ENCODE assay signal across 1 cellular context in the genomic region with DNA sequence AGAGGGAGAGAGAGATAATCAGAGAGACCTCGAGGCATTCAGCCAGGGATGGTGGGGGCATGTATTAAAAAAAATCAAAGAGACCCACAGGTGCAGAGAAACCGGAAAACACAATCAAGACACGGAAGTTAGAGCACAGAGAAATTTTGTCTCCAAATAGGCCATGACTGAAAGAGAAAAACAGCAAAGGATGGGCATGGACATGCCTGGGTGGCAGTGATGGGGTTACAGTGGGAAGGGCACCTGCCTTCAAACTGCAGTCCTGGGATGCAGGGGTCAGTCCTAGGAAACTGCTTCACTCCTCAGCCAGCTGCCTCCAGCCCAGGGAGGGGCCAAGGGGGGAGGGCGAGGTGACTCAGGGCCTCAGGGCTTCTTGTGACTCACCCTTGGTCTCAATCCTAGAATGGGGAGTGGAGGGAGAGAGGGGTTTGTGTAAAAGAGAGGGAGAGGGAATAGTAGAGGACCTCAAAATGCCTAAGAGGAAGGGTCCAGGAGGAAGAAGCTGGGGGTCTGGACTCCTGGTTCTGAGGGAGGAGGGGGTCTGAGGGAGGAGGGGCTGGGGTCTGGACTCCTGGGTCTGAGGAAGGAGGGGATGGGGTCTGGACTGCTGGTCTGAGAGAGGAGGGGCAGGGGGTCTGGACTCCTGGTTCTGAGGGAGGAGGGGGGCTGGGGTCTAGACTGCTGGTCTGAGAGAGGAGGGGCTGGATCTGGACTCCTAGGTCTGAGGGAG.
TF ChIP-seq lines count a peak whose summit lies in the region.

No MANE protein-coding gene starts in this region.

TF ChIP-seq in HEK293, 187 proteins besides CTCF, POLR2A, EP300 and RAD21 (continued from another document and continues in another):
- TF ChIP-seq, protein P1, sequence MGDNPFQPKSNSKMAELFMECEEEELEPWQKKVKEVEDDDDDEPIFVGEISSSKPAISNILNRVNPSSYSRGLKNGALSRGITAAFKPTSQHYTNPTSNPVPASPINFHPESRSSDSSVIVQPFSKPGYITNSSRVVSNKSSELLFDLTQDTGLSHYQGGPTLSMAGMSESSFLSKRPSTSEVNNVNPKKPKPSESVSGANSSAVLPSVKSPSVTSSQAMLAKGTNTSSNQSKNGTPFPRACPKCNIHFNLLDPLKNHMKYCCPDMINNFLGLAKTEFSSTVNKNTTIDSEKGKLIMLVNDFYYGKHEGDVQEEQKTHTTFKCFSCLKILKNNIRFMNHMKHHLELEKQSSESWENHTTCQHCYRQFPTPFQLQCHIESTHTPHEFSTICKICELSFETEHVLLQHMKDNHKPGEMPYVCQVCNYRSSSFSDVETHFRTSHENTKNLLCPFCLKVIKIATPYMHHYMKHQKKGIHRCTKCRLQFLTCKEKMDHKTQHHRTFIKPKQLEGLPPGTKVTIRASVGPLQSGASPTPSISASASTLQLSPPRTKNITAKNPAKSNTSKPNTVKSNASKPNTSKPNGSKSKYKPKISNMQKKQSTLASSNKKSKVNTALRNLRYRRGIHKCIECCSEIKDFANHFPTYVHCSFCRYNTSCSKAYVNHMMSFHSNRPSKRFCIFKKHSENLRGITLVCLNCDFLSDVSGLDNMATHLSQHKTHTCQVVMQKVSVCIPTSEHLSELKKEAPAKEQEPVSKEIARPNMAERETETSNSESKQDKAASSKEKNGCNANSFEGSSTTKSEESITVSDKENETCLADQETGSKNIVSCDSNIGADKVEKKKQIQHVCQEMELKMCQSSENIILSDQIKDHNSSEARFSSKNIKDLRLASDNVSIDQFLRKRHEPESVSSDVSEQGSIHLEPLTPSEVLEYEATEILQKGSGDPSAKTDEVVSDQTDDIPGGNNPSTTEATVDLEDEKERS (tag by site-specific recombination; IDR thresholded peaks at IDR 0.05) = peak; percentile 44; the same call in 1 of the 2 replicates
- TF ChIP-seq RBAK (tag by site-specific recombination; IDR thresholded peaks at IDR 0.05) (no peak), KLF1 (tag by site-specific recombination; IDR thresholded peaks at IDR 0.05) (peak; percentile 54; the same call in 1 of the 2 replicates), ZNF639 (tag by site-specific recombination; IDR thresholded peaks at IDR 0.05) (no peak; the same call in 1 of the 2 replicates), ZFP69B (tag by site-specific recombination; IDR thresholded peaks at IDR 0.05) (no peak), ZNF146 (tag by site-specific recombination; IDR thresholded peaks at IDR 0.05) (no peak; the same call in 1 of the 2 replicates), ZNF292 (tag by site-specific recombination; IDR thresholded peaks at IDR 0.05; ENCODE audit: borderline replicate concordance, low read depth) (no peak), ZNF37A (tag by site-specific recombination; IDR thresholded peaks at IDR 0.05) (no peak), ZNF2 (tag by site-specific recombination; IDR thresholded peaks at IDR 0.05) (no peak), ZNF132 (tag by site-specific recombination; IDR thresholded peaks at IDR 0.05; ENCODE audit: borderline replicate concordance) (no peak), ZNF157 (tag by site-specific recombination; IDR thresholded peaks at IDR 0.05) (no peak), ELK4 (IDR thresholded peaks at IDR 0.05; ENCODE audit: borderline replicate concordance, low read depth, low read length) (no peak), SETDB1 (IDR thresholded peaks at IDR 0.05; ENCODE audit: insufficient read length, low read length) (no peak), ZNF266 (tag by site-specific recombination; IDR thresholded peaks at IDR 0.05; ENCODE audit: low read depth) (no peak), ZBTB44 (tag by site-specific recombination; IDR thresholded peaks at IDR 0.05) (no peak), ZNF658 (tag by site-specific recombination; IDR thresholded peaks at IDR 0.05) (no peak), ZNF138 (tag by site-specific recombination; IDR thresholded peaks at IDR 0.05; ENCODE audit: borderline replicate concordance) (no peak), ZNF16 (tag by site-specific recombination; IDR thresholded peaks at IDR 0.05; ENCODE audit: low read depth) (no peak), SP2 (tag by site-specific recombination; IDR thresholded peaks at IDR 0.05) (no peak), ZNF585B (tag by site-specific recombination; IDR thresholded peaks at IDR 0.05) (no peak), TRIM28 (IDR thresholded peaks at IDR 0.05; ENCODE audit: borderline replicate concordance, low read length) (no peak), ZSCAN16 (tag by site-specific recombination; IDR thresholded peaks at IDR 0.05) (no peak), ZBTB48 (tag by site-specific recombination; IDR thresholded peaks at IDR 0.05) (peak; percentile 66), ZNF433 (tag by site-specific recombination; IDR thresholded peaks at IDR 0.05; ENCODE audit: low read depth) (no peak), ZNF596 (tag by site-specific recombination; IDR thresholded peaks at IDR 0.05) (no peak), WT1 (tag by site-specific recombination; IDR thresholded peaks at IDR 0.05) (peak; percentile 71; the same call in 1 of the 2 replicates), ZNF114 (tag by site-specific recombination; IDR thresholded peaks at IDR 0.05) (no peak), HIC1 (tag by site-specific recombination; IDR thresholded peaks at IDR 0.05) (peak; percentile 80), SCRT1 (tag by site-specific recombination; IDR thresholded peaks at IDR 0.05; ENCODE audit: borderline replicate concordance) (no peak), ZNF121 (tag by site-specific recombination; IDR thresholded peaks at IDR 0.05) (no peak)
- TF ChIP-seq, protein P2, sequence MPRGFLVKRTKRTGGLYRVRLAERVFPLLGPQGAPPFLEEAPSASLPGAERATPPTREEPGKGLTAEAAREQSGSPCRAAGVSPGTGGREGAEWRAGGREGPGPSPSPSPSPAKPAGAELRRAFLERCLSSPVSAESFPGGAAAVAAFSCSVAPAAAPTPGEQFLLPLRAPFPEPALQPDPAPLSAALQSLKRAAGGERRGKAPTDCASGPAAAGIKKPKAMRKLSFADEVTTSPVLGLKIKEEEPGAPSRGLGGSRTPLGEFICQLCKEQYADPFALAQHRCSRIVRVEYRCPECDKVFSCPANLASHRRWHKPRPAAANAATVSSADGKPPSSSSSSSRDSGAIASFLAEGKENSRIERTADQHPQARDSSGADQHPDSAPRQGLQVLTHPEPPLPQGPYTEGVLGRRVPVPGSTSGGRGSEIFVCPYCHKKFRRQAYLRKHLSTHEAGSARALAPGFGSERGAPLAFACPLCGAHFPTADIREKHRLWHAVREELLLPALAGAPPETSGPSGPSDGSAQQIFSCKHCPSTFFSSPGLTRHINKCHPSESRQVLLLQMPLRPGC (tag by site-specific recombination; IDR thresholded peaks at IDR 0.05) = no peak
- TF ChIP-seq, protein P3, sequence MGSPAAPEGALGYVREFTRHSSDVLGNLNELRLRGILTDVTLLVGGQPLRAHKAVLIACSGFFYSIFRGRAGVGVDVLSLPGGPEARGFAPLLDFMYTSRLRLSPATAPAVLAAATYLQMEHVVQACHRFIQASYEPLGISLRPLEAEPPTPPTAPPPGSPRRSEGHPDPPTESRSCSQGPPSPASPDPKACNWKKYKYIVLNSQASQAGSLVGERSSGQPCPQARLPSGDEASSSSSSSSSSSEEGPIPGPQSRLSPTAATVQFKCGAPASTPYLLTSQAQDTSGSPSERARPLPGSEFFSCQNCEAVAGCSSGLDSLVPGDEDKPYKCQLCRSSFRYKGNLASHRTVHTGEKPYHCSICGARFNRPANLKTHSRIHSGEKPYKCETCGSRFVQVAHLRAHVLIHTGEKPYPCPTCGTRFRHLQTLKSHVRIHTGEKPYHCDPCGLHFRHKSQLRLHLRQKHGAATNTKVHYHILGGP (tag by site-specific recombination; IDR thresholded peaks at IDR 0.05) = no peak
- TF ChIP-seq, protein P4, sequence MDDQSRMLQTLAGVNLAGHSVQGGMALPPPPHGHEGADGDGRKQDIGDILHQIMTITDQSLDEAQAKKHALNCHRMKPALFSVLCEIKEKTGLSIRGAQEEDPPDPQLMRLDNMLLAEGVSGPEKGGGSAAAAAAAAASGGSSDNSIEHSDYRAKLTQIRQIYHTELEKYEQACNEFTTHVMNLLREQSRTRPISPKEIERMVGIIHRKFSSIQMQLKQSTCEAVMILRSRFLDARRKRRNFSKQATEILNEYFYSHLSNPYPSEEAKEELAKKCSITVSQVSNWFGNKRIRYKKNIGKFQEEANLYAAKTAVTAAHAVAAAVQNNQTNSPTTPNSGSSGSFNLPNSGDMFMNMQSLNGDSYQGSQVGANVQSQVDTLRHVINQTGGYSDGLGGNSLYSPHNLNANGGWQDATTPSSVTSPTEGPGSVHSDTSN (CRISPR knock-in tag; IDR thresholded peaks at IDR 0.05) = no peak
- TF ChIP-seq, protein P5, sequence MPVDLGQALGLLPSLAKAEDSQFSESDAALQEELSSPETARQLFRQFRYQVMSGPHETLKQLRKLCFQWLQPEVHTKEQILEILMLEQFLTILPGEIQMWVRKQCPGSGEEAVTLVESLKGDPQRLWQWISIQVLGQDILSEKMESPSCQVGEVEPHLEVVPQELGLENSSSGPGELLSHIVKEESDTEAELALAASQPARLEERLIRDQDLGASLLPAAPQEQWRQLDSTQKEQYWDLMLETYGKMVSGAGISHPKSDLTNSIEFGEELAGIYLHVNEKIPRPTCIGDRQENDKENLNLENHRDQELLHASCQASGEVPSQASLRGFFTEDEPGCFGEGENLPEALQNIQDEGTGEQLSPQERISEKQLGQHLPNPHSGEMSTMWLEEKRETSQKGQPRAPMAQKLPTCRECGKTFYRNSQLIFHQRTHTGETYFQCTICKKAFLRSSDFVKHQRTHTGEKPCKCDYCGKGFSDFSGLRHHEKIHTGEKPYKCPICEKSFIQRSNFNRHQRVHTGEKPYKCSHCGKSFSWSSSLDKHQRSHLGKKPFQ (tag by site-specific recombination; IDR thresholded peaks at IDR 0.05) = no peak
